ENCODE assay signal across 14 cellular contexts in the genomic region with DNA sequence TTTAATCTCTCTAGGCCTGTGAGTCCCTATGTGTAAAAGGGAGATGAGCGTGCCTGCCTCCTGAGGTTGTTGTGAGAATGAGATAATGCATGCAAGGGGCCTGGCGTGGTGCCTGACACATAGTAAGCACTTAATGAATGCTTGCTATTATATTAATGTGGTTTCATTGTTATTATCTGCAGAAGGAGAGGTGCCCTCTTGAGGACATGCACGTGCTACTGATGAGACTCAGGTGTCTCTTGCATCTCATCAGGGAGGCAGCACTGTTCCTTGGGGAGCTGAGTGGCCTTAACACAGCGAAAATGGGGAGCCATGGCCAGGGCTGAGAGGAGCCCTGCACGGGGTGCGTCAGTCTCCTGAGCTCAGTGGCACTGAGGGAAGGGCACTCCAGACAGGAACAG. TPM values are rescaled to one million over a fixed set of nuclear protein-coding genes. Genes with fewer than 3 reads are reported as not detected.
DNase-seq lines count a peak whose midpoint lies in the region; ATAC-seq, FAIRE-seq and TF ChIP-seq lines count a peak whose summit lies in the region.
"Had no signal": no experiment of that assay in that cellular context is flagged by ENCODE, and none has a peak within 500 bp of the region (broad histone marks: within the 10 kb centered on the region; RNA-seq: fewer than 3 reads in every experiment).

No MANE protein-coding gene starts in this region.

- no peaks in the 10 kb centered on the region for H3K36me3 Mint-ChIP-seq in CD8-positive, alpha-beta memory T cell

- no peak overlapping the region for H3K4me3 ChIP-seq in bronchial epithelial cell (ENCODE audit: low read depth, low read length)
- H3K4me3 ChIP-seq in CD8-positive, alpha-beta memory T cell (ENCODE audit: low read length) = no peak overlapping the region
- H3K4me3 ChIP-seq in hepatocyte = no peak overlapping the region
- H3K4me3 ChIP-seq: esophagus muscularis mucosa had no signal

- no peak overlapping the region for H3K4me2 ChIP-seq in hepatocyte

- H3K4me1 Mint-ChIP-seq in CD8-positive, alpha-beta memory T cell = no peaks in the 10 kb centered on the region
- no peaks in the 10 kb centered on the region for H3K4me1 Mint-ChIP-seq in stimulated activated naive CD8-positive, alpha-beta T cell treated with anti-CD3 and anti-CD28 coated beads, Interleukin-15, amount 100 ng/mL, for 72 hours

- 90% methylated on average over 6 of the region's 6 CpGs for WGBS in hepatocyte (ENCODE audit: low lambda C conversion rate, missing lambda C conversion rate)

- no peaks in the 10 kb centered on the region for H4K20me1 ChIP-seq in hepatocyte (ENCODE audit: insufficient read depth, poor library complexity, severe bottlenecking)

- H3K27ac Mint-ChIP-seq in CD8-positive, alpha-beta memory T cell = no peak overlapping the region
- peak overlapping the region in 1 of 2 donors; percentile 64 for H3K27ac Mint-ChIP-seq in stimulated activated naive CD8-positive, alpha-beta T cell treated with anti-CD3 and anti-CD28 coated beads, Interleukin-15, amount 100 ng/mL, for 72 hours
- H3K27ac Mint-ChIP-seq: T-helper 2 cell treated with Interferon-gamma antibody and Interleukin-4, amounts not matched to agents 5 μg/mL and 100 μg/mL, for 36 hours had no signal

- no peak for TF ChIP-seq POLR2A in GM12891 (IDR thresholded peaks at IDR 0.05; ENCODE audit: low read depth, low read length)

- no peak for ATAC-seq in stimulated activated naive CD8-positive, alpha-beta T cell treated with anti-CD3 and anti-CD28 coated beads, Interleukin-15, amount 100 ng/mL, for 72 hours

- no peak overlapping the region for H2AFZ ChIP-seq in hepatocyte

- H3K4me3 Mint-ChIP-seq in CD8-positive, alpha-beta memory T cell = no peak overlapping the region
- no peak overlapping the region for H3K4me3 Mint-ChIP-seq in stimulated activated naive CD8-positive, alpha-beta T cell treated with anti-CD3 and anti-CD28 coated beads, Interleukin-15, amount 100 ng/mL, for 72 hours
- H3K4me3 Mint-ChIP-seq: T-helper 2 cell treated with Interferon-gamma antibody and Interleukin-4, amounts not matched to agents 5 μg/mL and 100 μg/mL, for 36 hours had no signal

- DNase-seq in D721Med (ENCODE audit: insufficient read length, low spot score) (no peak), LHCN-M2 (ENCODE audit: low read depth) (peak; percentile 33), bronchial epithelial cell (ENCODE audit: low read depth) (peak; percentile 7), medulla oblongata (ENCODE audit: extremely low spot score) (peak; percentile 28), GM12891 (ENCODE audit: insufficient read length, low spot score) (no peak), hepatocyte (ENCODE audit: low spot score) (no peak)
- no peak for DNase-seq in CD8-positive, alpha-beta memory T cell
- DNase-seq in stimulated activated naive CD8-positive, alpha-beta T cell treated with anti-CD3 and anti-CD28 coated beads, Interleukin-15, amount 100 ng/mL, for 72 hours = no peak
- DNase-seq: activated CD4-positive, alpha-beta T cell treated with anti-CD3 and anti-CD28 coated beads, Interleukin-2, amount 50 U/mL, for 48 hours; activated gamma-delta T cell treated with Interleukin-2 at 50 U/mL for 16 hours; NCI-H2171 treated with DMSO at 0.1 percent for 48 hours had no signal

- H3K9me3 ChIP-seq in CD8-positive, alpha-beta memory T cell (ENCODE audit: low read length) = no peaks in the 10 kb centered on the region
- H3K9me3 ChIP-seq in hepatocyte (ENCODE audit: low read depth) = no peaks in the 10 kb centered on the region
- H3K9me3 ChIP-seq: esophagus muscularis mucosa had no signal

- TF ChIP-seq CTCF in D721Med (IDR thresholded peaks at IDR 0.05; ENCODE audit: insufficient read depth, missing control alignments) (peak; percentile 8), bronchial epithelial cell (IDR thresholded peaks at IDR 0.05; ENCODE audit: insufficient read depth, low read length, severe bottlenecking) (no peak), hepatocyte (IDR thresholded peaks at IDR 0.05; ENCODE audit: poor library complexity) (no peak)

- H3K9me3 Mint-ChIP-seq in CD8-positive, alpha-beta memory T cell = no peaks in the 10 kb centered on the region
- H3K9me3 Mint-ChIP-seq in stimulated activated naive CD8-positive, alpha-beta T cell treated with anti-CD3 and anti-CD28 coated beads, Interleukin-15, amount 100 ng/mL, for 72 hours = peaks cover 2 to 3% of the 10 kb centered on the region in 2 donors

- no peaks in the 10 kb centered on the region for H3K36me3 ChIP-seq in bronchial epithelial cell (ENCODE audit: control insufficient read depth, insufficient read depth, low read length)
- H3K36me3 ChIP-seq in CD8-positive, alpha-beta memory T cell (ENCODE audit: insufficient read depth, low read length) = no peaks in the 10 kb centered on the region
- H3K36me3 ChIP-seq in hepatocyte (replicated peaks; ENCODE audit: insufficient read depth, low read depth) = no peaks in the 10 kb centered on the region
- H3K36me3 ChIP-seq: esophagus muscularis mucosa had no signal

- CTCF ChIA-PET in CD8-positive, alpha-beta memory T cell (lab: Charles Lee) = no interaction called here

- H3K9me2 ChIP-seq in hepatocyte (replicated peaks; ENCODE audit: insufficient read depth) = no peaks in the 10 kb centered on the region

- H3K27me3 ChIP-seq in bronchial epithelial cell (ENCODE audit: control insufficient read depth, insufficient read depth, low read length) (no peaks in the 10 kb centered on the region), hepatocyte (no peaks in the 10 kb centered on the region)
- H3K27me3 ChIP-seq in CD8-positive, alpha-beta memory T cell (ENCODE audit: insufficient read depth, low read length, poor library complexity, severe bottlenecking) = no peaks in the 10 kb centered on the region
- H3K27me3 ChIP-seq: esophagus muscularis mucosa had no signal

- H3K79me2 ChIP-seq in hepatocyte = no peaks in the 10 kb centered on the region

- POLR2A ChIA-PET in CD8-positive, alpha-beta memory T cell (lab: Charles Lee) = no interaction called here

- no peak for FAIRE-seq in D721Med (lab: Jason Lieb, UNC)
- no peak for FAIRE-seq in bronchial epithelial cell (lab: Jason Lieb, UNC)
- no peak for FAIRE-seq in GM12891 (lab: Jason Lieb, UNC)

- no peaks in the 10 kb centered on the region for H3K4me1 ChIP-seq in CD8-positive, alpha-beta memory T cell (ENCODE audit: insufficient read depth, low read length)
- H3K4me1 ChIP-seq in hepatocyte (ENCODE audit: insufficient read depth) = peaks cover 24% of the 10 kb centered on the region

- H3K27me3 Mint-ChIP-seq in CD8-positive, alpha-beta memory T cell = peaks cover 4 to 6% of the 10 kb centered on the region in 2 donors
- H3K27me3 Mint-ChIP-seq in stimulated activated naive CD8-positive, alpha-beta T cell treated with anti-CD3 and anti-CD28 coated beads, Interleukin-15, amount 100 ng/mL, for 72 hours = no peaks in the 10 kb centered on the region

- H3K27ac ChIP-seq in CD8-positive, alpha-beta memory T cell (ENCODE audit: low read depth, low read length) = no peak overlapping the region
- H3K27ac ChIP-seq in hepatocyte = no peak overlapping the region
- H3K27ac ChIP-seq: esophagus muscularis mucosa had no signal

TF ChIP-seq in GM12891, 5 proteins besides CTCF, POLR2A, EP300 and RAD21:
- no peak for TF ChIP-seq TAF1 (IDR thresholded peaks at IDR 0.05; ENCODE audit: low read depth, low read length)
- no peak for TF ChIP-seq PAX5 (IDR thresholded peaks at IDR 0.05; ENCODE audit: insufficient read depth, low read length, severe bottlenecking)
- TF ChIP-seq POLR2AphosphoS5 (IDR thresholded peaks at IDR 0.05; ENCODE audit: low read depth, low read length) = no peak
- TF ChIP-seq POU2F2 (IDR thresholded peaks at IDR 0.05; ENCODE audit: low read depth, low read length) = no peak
- TF ChIP-seq SPI1 (IDR thresholded peaks at IDR 0.05; ENCODE audit: low read depth, low read length) = no peak

RNA-seq across cellular contexts. Expression of a gene that starts 29.9 kb away (rescaled TPM):
- total RNA-seq in LHCN-M2 (2014; rRNA removed) = 2.5 and 2.9 TPM in 2 replicates
- polyA plus RNA-seq in LHCN-M2 (2012) = 1.7 TPM
- total RNA-seq in bronchial epithelial cell = 6.8 and 7.4 TPM in 2 replicates
- 1 to 10 TPM; 6.5 to 7.6 TPM for total RNA-seq in CD8-positive, alpha-beta memory T cell
- polyA plus RNA-seq in CD8-positive, alpha-beta memory T cell = 6.4 TPM
- 2.4 TPM for polyA plus RNA-seq in GM12891 (2012; ENCODE audit: low read depth, missing spikeins)
- total RNA-seq in hepatocyte = 4.5 and 5.6 TPM in 2 replicates
- 3.5 and 5.0 TPM in 2 replicates for polyA plus RNA-seq in hepatocyte

RNA-seq across cellular contexts. Expression of a gene that starts 30.9 kb away (rescaled TPM):
- 4.1 and 4.2 TPM in 2 replicates for total RNA-seq in LHCN-M2 (2014; rRNA removed)
- 1.7 TPM for polyA plus RNA-seq in LHCN-M2 (2012)
- 0.53 TPM in 1 of 2 replicates, not detected in the other for total RNA-seq in bronchial epithelial cell
- total RNA-seq in CD8-positive, alpha-beta memory T cell = under 1 TPM; 0.39 to 0.44 TPM
- 0.72 TPM for polyA plus RNA-seq in CD8-positive, alpha-beta memory T cell
- polyA plus RNA-seq in GM12891 (2012; ENCODE audit: low read depth, missing spikeins) = not detected
- 1.4 and 5.0 TPM in 2 replicates for total RNA-seq in hepatocyte
- polyA plus RNA-seq in hepatocyte = 7.3 and 14.0 TPM in 2 replicates
- total RNA-seq: renal cortical epithelial cell had no signal

RNA-seq across cellular contexts. Expression of a gene that starts 44.6 kb away (rescaled TPM):
- total RNA-seq in LHCN-M2 (2014; rRNA removed) (27.8 and 29.8 TPM in 2 replicates), bronchial epithelial cell (3.1 and 3.7 TPM in 2 replicates), hepatocyte (13.1 and 14.5 TPM in 2 replicates)
- 18.6 TPM for polyA plus RNA-seq in LHCN-M2 (2012)
- total RNA-seq in CD8-positive, alpha-beta memory T cell = 1 to 10 TPM; 4.8 to 5.5 TPM
- polyA plus RNA-seq in CD8-positive, alpha-beta memory T cell = 4.3 TPM
- polyA plus RNA-seq in GM12891 (2012; ENCODE audit: low read depth, missing spikeins) = 8.5 TPM
- polyA plus RNA-seq in hepatocyte = 26.7 and 32.0 TPM in 2 replicates

Comparison
In these comparisons a context has a peak if more than half of its experiments do, and no peak if none do; other contexts are left out.
1. DNase-seq: peak in LHCN-M2 (single experiment), bronchial epithelial cell (single experiment) and medulla oblongata (single experiment); none in D721Med (single experiment), CD8-positive, alpha-beta memory T cell (0 of 5), GM12891 (single experiment), hepatocyte (single experiment) and stimulated activated naive CD8-positive, alpha-beta T cell treated with anti-CD3 and anti-CD28 coated beads, Interleukin-15, amount 100 ng/mL, for 72 hours (0 of 2).